Comparison of ENCODE assay signal across 11 cellular contexts in genomic region chr1:8411803-8412182, GRCh38.
DNase-seq lines count a peak whose midpoint lies in the region; ATAC-seq, FAIRE-seq and TF ChIP-seq lines count a peak whose summit lies in the region.
"Had no signal": no experiment of that assay in that cellular context is flagged by ENCODE, and none has a peak within 500 bp of the region (broad histone marks: within the 10 kb centered on the region; RNA-seq: fewer than 3 reads in every experiment).

No MANE protein-coding gene starts in this region.

- intact Hi-C loops in left ventricle myocardium inferior (cut with micrococcal nuclease): no loop called here
- intact Hi-C loops in Right ventricle myocardium superior (cut with DNase I): no loop called here
- intact Hi-C loops in endothelial cell of umbilical vein (cut with micrococcal nuclease): loop anchor here (1.0 kb wide), 3 partner anchors 11 to 38 kb away; no protein-coding TSS in a partner anchor
- intact Hi-C loops in uterus (cut with DNase I; ENCODE audit: low total_unique reads): no loop called here

- TF ChIP-seq CTCF in left ventricle myocardium inferior (IDR thresholded peaks at IDR 0.05; ENCODE audit: borderline replicate concordance): no peak
- no peak for TF ChIP-seq CTCF in endothelial cell of umbilical vein (IDR thresholded peaks at IDR 0.05; ENCODE audit: extremely low read depth in 1 of 2, insufficient read depth in 1 of 2, low read depth in 1 of 2, low read length in 2 of 2)
- no peak for TF ChIP-seq CTCF in nephron progenitor cell (IDR thresholded peaks at IDR 0.05)
- no peak for TF ChIP-seq CTCF in uterus (IDR thresholded peaks at IDR 0.05)

- dilution Hi-C loops in endothelial cell of umbilical vein (cut with MboI; ENCODE audit: extremely low pct_ligation_motif_present, low sequenced_read_pairs): no loop called here

- no peaks in the 10 kb centered on the region for H3K27me3 Mint-ChIP-seq in nephron progenitor cell (ENCODE audit: low read depth, poor library complexity)

- peak overlapping the region; percentile 3 for H3K4me3 Mint-ChIP-seq in nephron progenitor cell

- H3K27me3 ChIP-seq in left ventricle myocardium inferior (ENCODE audit: low read depth): no peaks in the 10 kb centered on the region
- no peaks in the 10 kb centered on the region for H3K27me3 ChIP-seq in endothelial cell of umbilical vein (ENCODE audit: control insufficient read depth in 2 of 2, insufficient read depth in 2 of 2, low read length in 2 of 2)
- no peaks in the 10 kb centered on the region for H3K27me3 ChIP-seq in uterus
- H3K27me3 ChIP-seq: cardiac muscle cell had no signal

- peaks cover 65% of the 10 kb centered on the region for H3K79me2 ChIP-seq in endothelial cell of umbilical vein (ENCODE audit: control insufficient read depth, insufficient read depth, low read length)

- H3K9me3 ChIP-seq in left ventricle myocardium inferior (replicated peaks) (no peaks in the 10 kb centered on the region), endothelial cell of umbilical vein (replicated peaks; ENCODE audit: control insufficient read depth, insufficient read depth, low read length) (no peaks in the 10 kb centered on the region), uterus (no peaks in the 10 kb centered on the region)

- H3K27ac Mint-ChIP-seq in nephron progenitor cell: peak overlapping the region; percentile 65

- peaks cover 71% of the 10 kb centered on the region for H3K4me1 Mint-ChIP-seq in nephron progenitor cell

- H2AFZ ChIP-seq in endothelial cell of umbilical vein (ENCODE audit: low read depth, low read length): no peak overlapping the region

- H3K36me3 ChIP-seq in left ventricle myocardium inferior (peaks cover 26% of the 10 kb centered on the region), endothelial cell of umbilical vein (ENCODE audit: control insufficient read depth in 2 of 2, extremely low read depth in 1 of 2, insufficient read depth in 2 of 2, low read length in 2 of 2) (peaks cover 0 to 2% of the 10 kb centered on the region in 2 experiments), uterus (no peaks in the 10 kb centered on the region)
- H3K36me3 ChIP-seq: cardiac muscle cell had no signal

- peak overlapping the region; percentile 76 for H3K9ac ChIP-seq in endothelial cell of umbilical vein (replicated peaks; ENCODE audit: extremely low read depth, insufficient read depth, low read length)

- peak overlapping the region; percentile 11 for H3K4me3 ChIP-seq in left ventricle myocardium inferior
- peak overlapping the region in 1 of 3 experiments; percentile 34 for H3K4me3 ChIP-seq in endothelial cell of umbilical vein (replicated peaks in 1 of 3; ENCODE audit: insufficient read depth in 1 of 3, low read depth in 1 of 3, low read length in 3 of 3)
- H3K4me3 ChIP-seq in uterus: peak overlapping the region in 1 of 2 donors; percentile 0
- H3K4me3 ChIP-seq: cardiac muscle cell had no signal

- POLR2A ChIA-PET in endothelial cell of umbilical vein (lab: Charles Lee): interaction anchor here (0.6 to 1.2 kb wide), 6 partner anchors 9 to 454 kb away, joined by 3 to 4 read pairs (median 3); no protein-coding TSS in a partner anchor

- H4K20me1 ChIP-seq in endothelial cell of umbilical vein (replicated peaks; ENCODE audit: control insufficient read depth, extremely low read depth, insufficient read depth, low read length): no peaks in the 10 kb centered on the region

- H3K4me1 ChIP-seq in left ventricle myocardium inferior (peaks cover 100% of the 10 kb centered on the region), endothelial cell of umbilical vein (ENCODE audit: control insufficient read depth, extremely low read depth, insufficient read depth, low read length) (peaks cover 53% of the 10 kb centered on the region), uterus (peaks cover 30 to 40% of the 10 kb centered on the region in 2 donors)

- FAIRE-seq in endothelial cell of umbilical vein (lab: Jason Lieb, UNC): no peak

- ATAC-seq in Right ventricle myocardium superior (ENCODE audit: poor library complexity): no peak
- no peak for ATAC-seq in GM19395 (IDR thresholded peaks at IDR 0.05; ENCODE audit: unreplicated experiment)
- ATAC-seq in GM18907 (IDR thresholded peaks at IDR 0.05; ENCODE audit: unreplicated experiment): no peak

- DNase-seq in left ventricle myocardium inferior: no peak
- DNase-seq in Right ventricle myocardium superior: no peak
- DNase-seq in endothelial cell of umbilical vein (ENCODE audit: low read depth, low spot score): peak; percentile 83
- DNase-seq in nephron progenitor cell: no peak
- no peak for DNase-seq in uterus
- no peak for DNase-seq in SKM-1 (lab: John Stamatoyannopoulos, UW; ENCODE audit: unreplicated experiment)
- DNase-seq: NK-92 treated with Interleukin-12 subunit alpha and Interleukin-12 subunit beta, amount 100 ng/mL, for 24 hours; stimulated activated CD4-positive, alpha-beta T cell treated with anti-CD3 and anti-CD28 coated beads, Interleukin-2, amount 100 ng/mL, for 24 hours had no signal

- H3K9me3 Mint-ChIP-seq in nephron progenitor cell: peaks cover 2% of the 10 kb centered on the region

- H3K9me1 ChIP-seq in endothelial cell of umbilical vein (replicated peaks; ENCODE audit: control insufficient read depth, extremely low read depth, insufficient read depth, low read length): no peaks in the 10 kb centered on the region

- BruUV-seq in endothelial cell of umbilical vein (replicated peaks; lab: Mats Ljungman, UMichigan): TSS peak; percentile 78

- H3K4me2 ChIP-seq in endothelial cell of umbilical vein (ENCODE audit: insufficient read depth, low read length): peak overlapping the region; percentile 41

- peaks cover 51% of the 10 kb centered on the region for H3K36me3 Mint-ChIP-seq in nephron progenitor cell (ENCODE audit: low read depth)

- CTCF ChIA-PET in endothelial cell of umbilical vein (lab: Charles Lee): interaction anchor here (0.9 to 2.9 kb wide), 19 partner anchors 10 to 437 kb away, joined by 3 to 28 read pairs (median 4); no protein-coding TSS in a partner anchor

- TF ChIP-seq POLR2A in endothelial cell of umbilical vein (IDR thresholded peaks at IDR 0.05; ENCODE audit: low read depth, low read length) (no peak), uterus (IDR thresholded peaks at IDR 0.05) (no peak)

- H3K27ac ChIP-seq in left ventricle myocardium inferior (replicated peaks) (peak overlapping the region; percentile 98), endothelial cell of umbilical vein (ENCODE audit: insufficient read depth, low read depth, low read length) (peak overlapping the region; percentile 91), uterus (peak overlapping the region; percentile 81 to 95)
- H3K27ac ChIP-seq: cardiac muscle cell had no signal

TF ChIP-seq in endothelial cell of umbilical vein, 7 proteins besides CTCF, POLR2A, EP300 and RAD21:
- TF ChIP-seq FOS (IDR thresholded peaks at IDR 0.05; ENCODE audit: borderline replicate concordance, insufficient read depth, low read length): no peak
- TF ChIP-seq EZH2 (IDR thresholded peaks at IDR 0.05; ENCODE audit: borderline replicate concordance, low read depth, low read length, severe bottlenecking): no peak
- no peak for TF ChIP-seq GATA2 (IDR thresholded peaks at IDR 0.05; ENCODE audit: insufficient read depth, insufficient read length, low read depth, low read length)
- no peak for TF ChIP-seq MYC (IDR thresholded peaks at IDR 0.05; ENCODE audit: low read depth, low read length)
- no peak for TF ChIP-seq JUN (IDR thresholded peaks at IDR 0.05; ENCODE audit: borderline replicate concordance, insufficient read depth, insufficient read length, low read depth)
- TF ChIP-seq MAX (IDR thresholded peaks at IDR 0.05; ENCODE audit: insufficient read depth, insufficient read length): no peak
- TF ChIP-seq POLR2AphosphoS5 (IDR thresholded peaks at IDR 0.05; ENCODE audit: insufficient read depth, low read depth, low read length): no peak
